Comparison of ENCODE assay signal across 1 cellular context in genomic region chr1:120176092-120176855, GRCh38.
A peak's percentile ranks its signal among the peaks of the same experiment; 100 is the strongest.
TF ChIP-seq lines count a peak whose summit lies in the region.

SEC22B (minus strand) TSS chr1:120176520; CDS start chr1:120176381, 139 bp downstream.

TF ChIP-seq in K562, 482 proteins besides CTCF, POLR2A, EP300 and RAD21 (continued from another document and continues in another):
- TF ChIP-seq ZNF639 (CRISPR knock-in tag; conservative IDR thresholded peaks at IDR 0.05 in 1 of 2, IDR thresholded peaks at IDR 0.05 in 1 of 2), result peak in 1 of 2 experiments; percentile 93; a peak in 2 of 4 replicates
- peak; percentile 75; the same call in 1 of the 2 replicates for TF ChIP-seq THRAP3 (IDR thresholded peaks at IDR 0.05; ENCODE audit: borderline replicate concordance)
- no peak for TF ChIP-seq ZBTB34 (CRISPR knock-in tag; IDR thresholded peaks at IDR 0.05)
- no peak for TF ChIP-seq HNRNPL (IDR thresholded peaks at IDR 0.05; ENCODE audit: low read depth, low read length)
- no peak for TF ChIP-seq RFX1 (IDR thresholded peaks at IDR 0.05)
- no peak for TF ChIP-seq ZBTB5 (IDR thresholded peaks at IDR 0.05)
- TF ChIP-seq STAT5B (CRISPR knock-in tag; IDR thresholded peaks at IDR 0.05), result no peak
- 0 out of 2 replicates have a peak, but pooled peaks have one; percentile 17 for TF ChIP-seq PHB2 (IDR thresholded peaks at IDR 0.05; ENCODE audit: low read depth)
- peak; percentile 76; the same call in 1 of the 2 replicates for TF ChIP-seq CAMTA2 (CRISPR knock-in tag; conservative IDR thresholded peaks at IDR 0.05)
- peak in 1 of 2 experiments; percentile 100; a peak in 2 of 4 replicates for TF ChIP-seq TRIM24 (IDR thresholded peaks at IDR 0.05)
- TF ChIP-seq, protein P1, sequence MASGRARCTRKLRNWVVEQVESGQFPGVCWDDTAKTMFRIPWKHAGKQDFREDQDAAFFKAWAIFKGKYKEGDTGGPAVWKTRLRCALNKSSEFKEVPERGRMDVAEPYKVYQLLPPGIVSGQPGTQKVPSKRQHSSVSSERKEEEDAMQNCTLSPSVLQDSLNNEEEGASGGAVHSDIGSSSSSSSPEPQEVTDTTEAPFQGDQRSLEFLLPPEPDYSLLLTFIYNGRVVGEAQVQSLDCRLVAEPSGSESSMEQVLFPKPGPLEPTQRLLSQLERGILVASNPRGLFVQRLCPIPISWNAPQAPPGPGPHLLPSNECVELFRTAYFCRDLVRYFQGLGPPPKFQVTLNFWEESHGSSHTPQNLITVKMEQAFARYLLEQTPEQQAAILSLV (tag; IDR thresholded peaks at IDR 0.05), result no peak
- TF ChIP-seq L3MBTL2 (IDR thresholded peaks at IDR 0.05), result peak; percentile 81
- TF ChIP-seq FOSL1 (tag; conservative IDR thresholded peaks at IDR 0.05), result peak; percentile 48
- TF ChIP-seq MAX (CRISPR knock-in tag; IDR thresholded peaks at IDR 0.05), result no peak
- TF ChIP-seq NCOA1 (IDR thresholded peaks at IDR 0.05; ENCODE audit: low read depth), result peak; percentile 99
- peak in 2 of 3 experiments; percentile 51 to 80 for TF ChIP-seq YY1 (IDR thresholded peaks at IDR 0.05; ENCODE audit: borderline replicate concordance in 1 of 3, control insufficient read depth in 1 of 3, extremely low read depth in 1 of 3, insufficient read depth in 3 of 3, insufficient read length in 1 of 3, insufficient replicate concordance in 2 of 3, low read depth in 1 of 3, low read length in 2 of 3)
- TF ChIP-seq U2AF1 (optimal IDR thresholded peaks at IDR 0.05; ENCODE audit: low read depth, low read length), result no peak
- TF ChIP-seq TOE1 (IDR thresholded peaks at IDR 0.05; ENCODE audit: borderline replicate concordance), result peak; percentile 93
- TF ChIP-seq TOE1 (CRISPR knock-in tag; IDR thresholded peaks at IDR 0.05; ENCODE audit: borderline replicate concordance, low read depth), result peak; percentile 76; the same call in 1 of the 2 replicates
- peak; percentile 44 to 74; a peak in 3 of 4 replicates for TF ChIP-seq MAZ (CRISPR knock-in tag; conservative IDR thresholded peaks at IDR 0.05 in 1 of 2, IDR thresholded peaks at IDR 0.05 in 1 of 2)
- TF ChIP-seq LCOR (CRISPR knock-in tag; IDR thresholded peaks at IDR 0.05), result peak; percentile 95
- no peak for TF ChIP-seq TEAD2 (tag; IDR thresholded peaks at IDR 0.05)
- TF ChIP-seq ETV6 (IDR thresholded peaks at IDR 0.05; ENCODE audit: borderline replicate concordance in 1 of 2, low read depth in 2 of 2, low read length in 1 of 2), result peak; percentile 65 to 70; a peak in 2 of 4 replicates
- no peak for TF ChIP-seq ETV6 (CRISPR knock-in tag; IDR thresholded peaks at IDR 0.05; ENCODE audit: borderline replicate concordance)
- peak; percentile 74 for TF ChIP-seq CHD1 (IDR thresholded peaks at IDR 0.05; ENCODE audit: low read length)
- TF ChIP-seq, protein P2, sequence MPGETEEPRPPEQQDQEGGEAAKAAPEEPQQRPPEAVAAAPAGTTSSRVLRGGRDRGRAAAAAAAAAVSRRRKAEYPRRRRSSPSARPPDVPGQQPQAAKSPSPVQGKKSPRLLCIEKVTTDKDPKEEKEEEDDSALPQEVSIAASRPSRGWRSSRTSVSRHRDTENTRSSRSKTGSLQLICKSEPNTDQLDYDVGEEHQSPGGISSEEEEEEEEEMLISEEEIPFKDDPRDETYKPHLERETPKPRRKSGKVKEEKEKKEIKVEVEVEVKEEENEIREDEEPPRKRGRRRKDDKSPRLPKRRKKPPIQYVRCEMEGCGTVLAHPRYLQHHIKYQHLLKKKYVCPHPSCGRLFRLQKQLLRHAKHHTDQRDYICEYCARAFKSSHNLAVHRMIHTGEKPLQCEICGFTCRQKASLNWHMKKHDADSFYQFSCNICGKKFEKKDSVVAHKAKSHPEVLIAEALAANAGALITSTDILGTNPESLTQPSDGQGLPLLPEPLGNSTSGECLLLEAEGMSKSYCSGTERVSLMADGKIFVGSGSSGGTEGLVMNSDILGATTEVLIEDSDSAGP (CRISPR knock-in tag; IDR thresholded peaks at IDR 0.05), result peak; percentile 63
- TF ChIP-seq POLR2G (IDR thresholded peaks at IDR 0.05; ENCODE audit: low read depth, low read length), result peak; percentile 94
- no peak for TF ChIP-seq ZNF644 (tag; IDR thresholded peaks at IDR 0.05; ENCODE audit: low read depth)
- TF ChIP-seq TAF1 (IDR thresholded peaks at IDR 0.05; ENCODE audit: control insufficient read depth, extremely low read depth, insufficient read depth, low read length, severe bottlenecking), result peak; percentile 98
- peak; percentile 90 for TF ChIP-seq PML (IDR thresholded peaks at IDR 0.05; ENCODE audit: low read length)
- TF ChIP-seq PCBP1 (IDR thresholded peaks at IDR 0.05; ENCODE audit: low read depth, low read length, poor library complexity, severe bottlenecking), result no peak
- TF ChIP-seq ZNF23 (CRISPR knock-in tag; IDR thresholded peaks at IDR 0.05), result no peak
- TF ChIP-seq BMI1 (IDR thresholded peaks at IDR 0.05; ENCODE audit: low read length), result no peak
- TF ChIP-seq STAT6 (CRISPR knock-in tag; IDR thresholded peaks at IDR 0.05), result peak; percentile 79; the same call in 1 of the 2 replicates
- TF ChIP-seq ZNF143 (CRISPR knock-in tag; IDR thresholded peaks at IDR 0.05), result no peak
- no peak for TF ChIP-seq SP2 (IDR thresholded peaks at IDR 0.05; ENCODE audit: extremely low read depth, low read depth, low read length, poor library complexity, severe bottlenecking)
- peak; percentile 37 for TF ChIP-seq BRD9 (IDR thresholded peaks at IDR 0.05; ENCODE audit: low read depth, partially characterized antibody)
- no peak for TF ChIP-seq HES1 (IDR thresholded peaks at IDR 0.05; ENCODE audit: low read depth)
- TF ChIP-seq ZNF232 (CRISPR knock-in tag; IDR thresholded peaks at IDR 0.05), result peak; percentile 40; the same call in 1 of the 2 replicates
- no peak for TF ChIP-seq TFAM (CRISPR knock-in tag; conservative IDR thresholded peaks at IDR 0.05)
- no peak for TF ChIP-seq ZNF398 (CRISPR knock-in tag; IDR thresholded peaks at IDR 0.05)
- TF ChIP-seq THAP12 (CRISPR knock-in tag; IDR thresholded peaks at IDR 0.05), result peak; percentile 83; the same call in 1 of the 2 replicates
- peak; percentile 78; the same call in 1 of the 2 replicates for TF ChIP-seq CBFB (CRISPR knock-in tag; IDR thresholded peaks at IDR 0.05)
- no peak; the same call in 1 of the 2 replicates for TF ChIP-seq ZNF384 (IDR thresholded peaks at IDR 0.05; ENCODE audit: low read depth, low read length)
- no peak for TF ChIP-seq RNF219 (CRISPR knock-in tag; IDR thresholded peaks at IDR 0.05)
- TF ChIP-seq SPI1 (IDR thresholded peaks at IDR 0.05; ENCODE audit: borderline replicate concordance, low read depth, low read length), result peak; percentile 83
- peak; percentile 11 for TF ChIP-seq MEIS2 (IDR thresholded peaks at IDR 0.05; ENCODE audit: partially characterized antibody)
- no peak for TF ChIP-seq ZNF124 (CRISPR knock-in tag; IDR thresholded peaks at IDR 0.05)
